In the genomic region with DNA sequence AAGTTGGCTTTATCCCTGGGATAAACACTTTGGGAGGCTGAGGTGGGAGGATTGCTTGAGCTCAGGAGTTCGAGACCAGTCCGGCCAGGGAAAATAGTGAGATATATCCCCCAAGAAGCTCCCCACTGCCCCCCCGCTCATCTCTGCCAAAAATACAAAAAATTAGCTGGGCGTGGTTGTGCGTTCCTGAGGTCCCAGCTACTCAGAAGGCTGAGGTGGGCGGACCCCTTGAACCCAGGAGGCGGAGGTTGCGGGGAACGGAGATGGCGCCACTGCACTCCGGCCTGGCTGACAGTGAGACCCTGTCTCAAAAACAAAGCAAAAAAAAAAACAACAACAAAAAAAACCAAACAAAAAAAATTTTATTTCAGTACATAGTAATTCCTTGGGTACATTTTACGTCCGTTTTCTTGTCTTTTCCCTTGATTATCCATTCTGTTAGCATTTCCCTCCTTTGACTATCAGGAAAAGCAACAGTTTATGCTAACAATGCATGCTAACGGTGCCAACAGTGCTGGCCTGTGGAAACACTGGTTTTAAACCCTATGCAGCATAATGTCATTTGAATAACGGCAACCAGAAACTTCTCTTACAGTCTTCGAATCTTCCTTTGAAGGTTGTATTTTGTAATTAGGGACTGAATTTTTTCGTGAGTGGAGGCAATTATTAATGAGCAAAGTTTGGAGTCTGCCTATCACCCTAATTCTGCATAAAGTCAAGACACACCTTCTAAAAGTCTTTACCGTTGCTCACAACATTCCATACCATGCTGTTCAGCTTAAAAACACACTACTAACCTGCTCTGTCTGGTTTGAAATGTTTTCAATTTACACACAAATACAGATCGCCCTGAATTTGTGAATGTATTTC, we compare ENCODE assay signal across 8 cellular contexts. TPM values are rescaled to one million over a fixed set of nuclear protein-coding genes. Genes with fewer than 3 reads are reported as not detected.
DNase-seq lines count a peak whose midpoint lies in the region; ATAC-seq and TF ChIP-seq lines count a peak whose summit lies in the region.

No MANE protein-coding gene starts in this region.

- peak overlapping the region; percentile 66 for H3K4me2 ChIP-seq in SU-DHL-6 (ENCODE audit: low read depth, low read length, poor library complexity, severe bottlenecking)

- TF ChIP-seq CTCF in SU-DHL-6 (IDR thresholded peaks at IDR 0.05; ENCODE audit: insufficient read depth, low read length, poor library complexity, severe bottlenecking) (no peak), fibroblast of pulmonary artery (IDR thresholded peaks at IDR 0.05; ENCODE audit: low read length, missing control alignments) (no peak)

- peak overlapping the region; percentile 37 for H3K4me3 ChIP-seq in SU-DHL-6 (ENCODE audit: insufficient read depth, low read length, poor library complexity, severe bottlenecking)
- H3K4me3 ChIP-seq in fibroblast of pulmonary artery (replicated peaks; ENCODE audit: low read depth, low read length): peak overlapping the region; percentile 88

- peak; percentile 1 for ATAC-seq in activated T-cell treated with anti-CD3 and anti-CD28 coated beads, Interleukin-2, amount 50 U/mL, for 4 hours
- ATAC-seq in HG03066 (IDR thresholded peaks at IDR 0.05; ENCODE audit: low read depth, unreplicated experiment): peak; percentile 6

- H3K36me3 Mint-ChIP-seq in activated T-cell treated with anti-CD3 and anti-CD28 coated beads, Interleukin-2, amount 50 U/mL, for 4 hours (ENCODE audit: insufficient read depth): no peaks in the 10 kb centered on the region

- peaks cover 35% of the 10 kb centered on the region for H3K79me2 ChIP-seq in SU-DHL-6 (ENCODE audit: insufficient read depth, low read length)

- peak overlapping the region; percentile 88 for H3K9ac ChIP-seq in SU-DHL-6 (ENCODE audit: low read length)

- H2AFZ ChIP-seq in SU-DHL-6 (ENCODE audit: low read depth, low read length, severe bottlenecking): peak overlapping the region; percentile 84

- H3K9me3 Mint-ChIP-seq in activated T-cell treated with anti-CD3 and anti-CD28 coated beads, Interleukin-2, amount 50 U/mL, for 4 hours: peaks cover 4% of the 10 kb centered on the region

- H3K27me3 Mint-ChIP-seq in activated T-cell treated with anti-CD3 and anti-CD28 coated beads, Interleukin-2, amount 50 U/mL, for 4 hours (ENCODE audit: low read depth): peaks cover 3% of the 10 kb centered on the region

- no peak for DNase-seq in activated T-cell treated with anti-CD3 and anti-CD28 coated beads, Interleukin-2, amount 50 U/mL, for 4 hours
- DNase-seq in activated T-cell treated with anti-CD3 and anti-CD28 coated beads, Interleukin-2, amount 50 U/mL, for 1 hour: no peak
- DNase-seq in fibroblast of pulmonary artery (ENCODE audit: low read depth): peak; percentile 28
- peak; percentile 24 for DNase-seq in pulmonary artery endothelial cell (ENCODE audit: low read depth, low spot score)
- no peak for DNase-seq in kidney tubule cell (ENCODE audit: low spot score)
- no peak for DNase-seq in dedifferentiated amniotic fluid mesenchymal stem cell (ENCODE audit: extremely low spot score)

- no peaks in the 10 kb centered on the region for H3K36me3 ChIP-seq in SU-DHL-6 (ENCODE audit: low read length)

- peaks cover 35% of the 10 kb centered on the region for H3K4me1 Mint-ChIP-seq in activated T-cell treated with anti-CD3 and anti-CD28 coated beads, Interleukin-2, amount 50 U/mL, for 4 hours (ENCODE audit: low read depth)

- H3K9me3 ChIP-seq in SU-DHL-6 (ENCODE audit: insufficient read depth, low read length): no peaks in the 10 kb centered on the region

- H4K20me1 ChIP-seq in SU-DHL-6 (ENCODE audit: low read depth, low read length): peaks cover 20% of the 10 kb centered on the region; the same call in 1 of the 2 replicates

- peak overlapping the region; percentile 92 for H3K4me3 Mint-ChIP-seq in activated T-cell treated with anti-CD3 and anti-CD28 coated beads, Interleukin-2, amount 50 U/mL, for 4 hours

- no peaks in the 10 kb centered on the region for H3K9me2 ChIP-seq in SU-DHL-6 (replicated peaks; ENCODE audit: insufficient read depth, low read length)

- H3K27me3 ChIP-seq in SU-DHL-6 (ENCODE audit: low read length): no peaks in the 10 kb centered on the region

- peak overlapping the region; percentile 68 for H3K27ac ChIP-seq in SU-DHL-6 (ENCODE audit: low read depth, low read length)

- H3F3A ChIP-seq in SU-DHL-6 (ENCODE audit: insufficient read depth): peaks cover 19% of the 10 kb centered on the region; the same call in 1 of the 2 replicates

RNA-seq across cellular contexts. Expression of gene MIB1, which starts 0.8 kb away (rescaled TPM):
- total RNA-seq in activated T-cell treated with anti-CD3 and anti-CD28 coated beads, Interleukin-2, amount 50 U/mL, for 4 hours: 10 to 100 TPM; 12.3 to 16.8 (median 16.0) TPM
- total RNA-seq in pulmonary artery endothelial cell: 64.0 and 70.2 TPM in 2 replicates

RNA-seq across cellular contexts. Expression of gene ABHD3, which starts 35.3 kb away (rescaled TPM):
- 10 to 100 TPM in 2 of 3 donors, 1 to 10 TPM in 1; 9.5 to 12.9 (median 11.1) TPM for total RNA-seq in activated T-cell treated with anti-CD3 and anti-CD28 coated beads, Interleukin-2, amount 50 U/mL, for 4 hours
- total RNA-seq in pulmonary artery endothelial cell: 5.0 and 16.1 TPM in 2 replicates

Comparison
In these comparisons a context has a peak if more than half of its experiments do, and no peak if none do; other contexts are left out.
1. DNase-seq: peak in fibroblast of pulmonary artery (single experiment) and pulmonary artery endothelial cell (single experiment); none in activated T-cell treated with anti-CD3 and anti-CD28 coated beads, Interleukin-2, amount 50 U/mL, for 4 hours (single experiment), activated T-cell treated with anti-CD3 and anti-CD28 coated beads, Interleukin-2, amount 50 U/mL, for 1 hour (single experiment), kidney tubule cell (single experiment) and dedifferentiated amniotic fluid mesenchymal stem cell (single experiment).